ENCODE assay signal across 1 cellular context in the genomic region with DNA sequence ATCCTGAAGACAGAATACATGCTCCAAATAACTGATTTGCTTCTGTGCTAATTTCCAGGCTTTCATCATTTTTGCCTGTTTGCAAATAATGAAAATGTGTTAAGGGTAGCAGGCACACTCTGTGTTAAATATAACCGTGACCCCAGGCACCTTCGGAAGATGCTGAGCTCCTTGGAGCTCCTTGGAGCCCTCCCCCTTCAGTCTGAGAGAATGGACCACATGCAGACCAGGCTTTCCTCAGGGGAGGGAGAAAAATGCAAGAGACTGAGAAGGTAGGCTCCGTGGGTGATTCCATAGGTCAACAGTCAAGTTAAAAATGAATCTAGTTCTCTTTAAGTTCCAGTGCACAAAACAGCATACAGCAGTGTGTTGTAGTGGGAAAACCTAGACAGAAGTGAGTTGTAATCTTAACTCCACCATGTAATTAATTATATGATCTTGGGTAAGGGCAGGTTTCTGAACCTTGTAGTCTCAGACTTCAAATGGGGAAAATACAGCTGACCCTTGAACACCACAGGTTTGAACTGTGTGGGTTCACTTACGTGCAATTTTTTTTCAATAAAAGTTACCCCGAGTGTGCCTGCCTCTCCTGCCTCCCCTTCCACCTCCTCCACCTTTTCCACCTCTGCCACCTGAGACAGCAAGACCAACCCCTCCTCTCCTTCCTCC.
TF ChIP-seq lines count a peak whose summit lies in the region.

No MANE protein-coding gene starts in this region.

TF ChIP-seq in H1, 55 proteins besides CTCF, POLR2A, EP300 and RAD21:
- TF ChIP-seq BCL11A (IDR thresholded peaks at IDR 0.05; ENCODE audit: low read depth in 2 of 2, low read length in 2 of 2) (no peak), RFX5 (IDR thresholded peaks at IDR 0.05; ENCODE audit: borderline replicate concordance, low read depth, low read length) (no peak), RNF2 (IDR thresholded peaks at IDR 0.05; ENCODE audit: borderline replicate concordance, low read depth, low read length, missing control alignments, poor library complexity, severe bottlenecking) (no peak)
